11 cellular contexts compared by ENCODE assay signal in genomic region chr17:41529491-41529915, GRCh38. TPM values are rescaled to one million over a fixed set of nuclear protein-coding genes. Genes with fewer than 3 reads are reported as not detected.
DNase-seq lines count a peak whose midpoint lies in the region; ATAC-seq and TF ChIP-seq lines count a peak whose summit lies in the region.
"Had no signal": no experiment of that assay in that cellular context is flagged by ENCODE, and none has a peak within 500 bp of the region (broad histone marks: within the 10 kb centered on the region; RNA-seq: fewer than 3 reads in every experiment).

No MANE protein-coding gene starts in this region.

- DNase-seq in NOMO-1 (lab: John Stamatoyannopoulos, UW; ENCODE audit: unreplicated experiment in 2 of 2) (peak; percentile 2 to 8), NOMO-1 treated with dmso at 0.1 percent for 144 hours (lab: John Stamatoyannopoulos, UW; ENCODE audit: unreplicated experiment) (no peak), NOMO-1 treated with DMSO at 0.1 percent for 48 hours (lab: John Stamatoyannopoulos, UW; ENCODE audit: unreplicated experiment) (peak; percentile 8), erythroblast (lab: John Stamatoyannopoulos, UW) (peak; percentile 37 to 49), stomach (no peak), BE2C (no peak), Right ventricle myocardium inferior (ENCODE audit: missing footprints) (no peak)
- DNase-seq: NCI-H1694 had no signal

- no peak for TF ChIP-seq EP300 in stomach (IDR thresholded peaks at IDR 0.05)

- 35 to 52% (median 43%) methylated on average over 5 of the region's 5 CpGs for WGBS in stomach, 5 donors

- intact Hi-C loops in stomach (cut with DNase I; ENCODE audit: low total_unique reads) (no loop called here), Right ventricle myocardium inferior (cut with DNase I) (no loop called here)

- no peak for TF ChIP-seq CTCF in stomach (IDR thresholded peaks at IDR 0.05)
- no peak for TF ChIP-seq CTCF in BE2C (IDR thresholded peaks at IDR 0.05; ENCODE audit: low read depth, low read length)

- H3K4me3 ChIP-seq in stomach = no peak overlapping the region
- H3K4me3 ChIP-seq in BE2C (ENCODE audit: low read depth, low read length) = no peak overlapping the region; the same call in 1 of the 2 replicates

- H3K36me3 ChIP-seq in stomach = peaks cover 0 to 10% (median 6%) of the 10 kb centered on the region in 4 donors
- no peaks in the 10 kb centered on the region for H3K36me3 ChIP-seq in BE2C

- ATAC-seq in HG03378 (IDR thresholded peaks at IDR 0.05; ENCODE audit: unreplicated experiment) (no peak), Right ventricle myocardium inferior (no peak)

- H3K4me1 ChIP-seq in stomach (peaks cover 8 to 55% (median 39%) of the 10 kb centered on the region in 4 donors), BE2C (peaks cover 42% of the 10 kb centered on the region)

- peak overlapping the region; percentile 74 to 89 (median 85) for H3K27ac ChIP-seq in stomach

- no peaks in the 10 kb centered on the region for H3K9me3 ChIP-seq in stomach
- H3K9me3 ChIP-seq in BE2C = no peaks in the 10 kb centered on the region

- no peak for TF ChIP-seq POLR2A in erythroblast (IDR thresholded peaks at IDR 0.05; ENCODE audit: low read length)
- no peak for TF ChIP-seq POLR2A in stomach (IDR thresholded peaks at IDR 0.05)

- peaks cover 0 to 64% (median 34%) of the 10 kb centered on the region in 3 donors for H3K27me3 ChIP-seq in stomach
- H3K27me3 ChIP-seq in BE2C = no peaks in the 10 kb centered on the region

RNA-seq across cellular contexts. Expression of gene KRT19, which starts 1.4 kb away (rescaled TPM):
- 1,000 to 10,000 TPM in 1 of 5 donors, 100 to 1,000 TPM in 4; 218 to 2,364 (median 659) TPM for total RNA-seq in stomach
- 1,000 to 10,000 TPM in 1 of 3 donors, 100 to 1,000 TPM in 2; 431 to 1,737 (median 761) TPM for polyA plus RNA-seq in stomach
- polyA plus RNA-seq in BE2C (2012; ENCODE audit: insufficient read depth, insufficient read length, low read depth) = 23.0 TPM
- 1.4 TPM for total RNA-seq in Right ventricle myocardium inferior
- total RNA-seq: activated T-helper 1 cell treated with anti-CD3 and anti-CD28 coated beads, Interleukin-12 subunit alpha, Interleukin-12 subunit beta, Interleukin-2, Interleukin-4 antibody, amounts not matched to agents 30 ng/mL and 10 ng/mL and 1 ng/mL, durations not matched to agents 14 hours and 24 hours and 36 hours had no signal

RNA-seq across cellular contexts. Expression of gene KRT15, which starts 10.8 kb away (rescaled TPM):
- total RNA-seq in stomach (1 to 10 TPM in 4 of 5 donors, not detected in 1; 1.6 to 9.4 (median 2.4) TPM), Right ventricle myocardium inferior (not detected)
- polyA plus RNA-seq in stomach = 1,000 to 10,000 TPM in 1 of 3 donors, 1 to 10 TPM in 2; 1.4 to 3,416 (median 4.7) TPM
- not detected for polyA plus RNA-seq in BE2C (2012; ENCODE audit: insufficient read depth, insufficient read length, low read depth)
- total RNA-seq: activated T-helper 1 cell treated with anti-CD3 and anti-CD28 coated beads, Interleukin-12 subunit alpha, Interleukin-12 subunit beta, Interleukin-2, Interleukin-4 antibody, amounts not matched to agents 30 ng/mL and 10 ng/mL and 1 ng/mL, durations not matched to agents 14 hours and 24 hours and 36 hours; liver had no signal

RNA-seq across cellular contexts. Expression of gene KRT13, which starts 24.1 kb away (rescaled TPM):
- total RNA-seq in stomach (10 to 100 TPM in 2 of 5 donors, 1 to 10 TPM in 2, not detected in 1; 2.2 to 43.8 (median 11.1) TPM), Right ventricle myocardium inferior (not detected)
- polyA plus RNA-seq in stomach = over 10,000 TPM in 1 of 3 donors, 10 to 100 TPM in 1, 1 to 10 TPM in 1; 1.1 to 12,460 (median 41.1) TPM
- polyA plus RNA-seq in BE2C (2012; ENCODE audit: insufficient read depth, insufficient read length, low read depth) = not detected
- total RNA-seq: activated T-helper 1 cell treated with anti-CD3 and anti-CD28 coated beads, Interleukin-12 subunit alpha, Interleukin-12 subunit beta, Interleukin-2, Interleukin-4 antibody, amounts not matched to agents 30 ng/mL and 10 ng/mL and 1 ng/mL, durations not matched to agents 14 hours and 24 hours and 36 hours had no signal

RNA-seq across cellular contexts. Expression of gene KRT36, which starts 39.8 kb away (rescaled TPM):
- total RNA-seq in stomach = not detected
- polyA plus RNA-seq in stomach = not detected
- polyA plus RNA-seq in BE2C (2012; ENCODE audit: insufficient read depth, insufficient read length, low read depth) = not detected
- not detected for total RNA-seq in Right ventricle myocardium inferior
- total RNA-seq: activated T-helper 1 cell treated with anti-CD3 and anti-CD28 coated beads, Interleukin-12 subunit alpha, Interleukin-12 subunit beta, Interleukin-2, Interleukin-4 antibody, amounts not matched to agents 30 ng/mL and 10 ng/mL and 1 ng/mL, durations not matched to agents 14 hours and 24 hours and 36 hours had no signal
- polyA plus RNA-seq: liver had no signal

RNA-seq across cellular contexts. Expression of gene KRT9, which starts 42.4 kb away (rescaled TPM):
- total RNA-seq in stomach (not detected), Right ventricle myocardium inferior (not detected)
- not detected for polyA plus RNA-seq in stomach
- polyA plus RNA-seq in BE2C (2012; ENCODE audit: insufficient read depth, insufficient read length, low read depth) = 0.19 TPM
- total RNA-seq: activated T-helper 1 cell treated with anti-CD3 and anti-CD28 coated beads, Interleukin-12 subunit alpha, Interleukin-12 subunit beta, Interleukin-2, Interleukin-4 antibody, amounts not matched to agents 30 ng/mL and 10 ng/mL and 1 ng/mL, durations not matched to agents 14 hours and 24 hours and 36 hours; liver had no signal
- polyA plus RNA-seq: liver had no signal

Comparison
In these comparisons a context has a peak if more than half of its experiments do, and no peak if none do; other contexts are left out.
1. DNase-seq: peak in NOMO-1 (2 of 2), NOMO-1 treated with DMSO at 0.1 percent for 48 hours (single experiment) and erythroblast (2 of 2); none in NOMO-1 treated with dmso at 0.1 percent for 144 hours (single experiment), stomach (single experiment), BE2C (single experiment) and Right ventricle myocardium inferior (single experiment).
2. RNA of gene KRT19, which starts 1.4 kb away (total RNA-seq): 218 to 2,364 TPM in stomach; 1.4 TPM in Right ventricle myocardium inferior (single experiment); every median in the first group is over 10 times any median in the second.